8 cellular contexts compared by ENCODE assay signal in genomic region chr12:74365178-74365964, GRCh38.
DNase-seq lines count a peak whose midpoint lies in the region; ATAC-seq and TF ChIP-seq lines count a peak whose summit lies in the region.

No MANE protein-coding gene starts in this region.

- H3K9me3 ChIP-seq in liver (ENCODE audit: control insufficient read depth in 4 of 4, low read length in 3 of 4) (no peaks in the 10 kb centered on the region), heart left ventricle (peaks cover 0 to 4% (median 0%) of the 10 kb centered on the region in 12 donors)

- no peaks in the 10 kb centered on the region for H3K4me1 ChIP-seq in liver (ENCODE audit: control insufficient read depth in 4 of 4, insufficient read depth in 4 of 4, low read length in 3 of 4)
- H3K4me1 ChIP-seq in heart left ventricle: no peaks in the 10 kb centered on the region

- no peak for TF ChIP-seq POLR2A in heart left ventricle (IDR thresholded peaks at IDR 0.05)

- ATAC-seq in GM21619 (IDR thresholded peaks at IDR 0.05; ENCODE audit: unreplicated experiment): peak; percentile 79
- ATAC-seq in activated naive CD8-positive, alpha-beta T cell treated with anti-CD3 and anti-CD28 coated beads, Interleukin-2, amount 50 U/mL, for 24 hours: no peak
- no peak for ATAC-seq in heart left ventricle

- TF ChIP-seq RAD21 in liver (IDR thresholded peaks at IDR 0.05): peak; percentile 34 to 64

- H3K27ac ChIP-seq in liver (ENCODE audit: low read depth in 1 of 2, low read length in 2 of 2) (no peak overlapping the region), heart left ventricle (no peak overlapping the region)

- H3K4me1 Mint-ChIP-seq in activated naive CD8-positive, alpha-beta T cell treated with anti-CD3 and anti-CD28 coated beads, Interleukin-2, amount 50 U/mL, for 24 hours: no peaks in the 10 kb centered on the region

- 80% methylated on average over 6 of the region's 6 CpGs for WGBS in liver
- WGBS in heart left ventricle, 4 donors: 74 to 84% (median 77%) methylated on average over 6 of the region's 6 CpGs

- intact Hi-C loops in heart left ventricle (cut with DNase I): no loop called here

- H3K4me3 ChIP-seq in Jurkat, Clone E6-1 (ENCODE audit: low read length): no peak overlapping the region
- H3K4me3 ChIP-seq in liver (ENCODE audit: low read depth in 1 of 3, low read length in 3 of 3) (no peak overlapping the region), heart left ventricle (no peak overlapping the region)

- DNase-seq in SIG-M5 treated with dmso at 0.1 percent for 504 hours (lab: John Stamatoyannopoulos, UW; ENCODE audit: unreplicated experiment) (peak; percentile 0), SIG-M5 (lab: John Stamatoyannopoulos, UW) (no peak), DMS153 treated with DMSO at 0.1 percent for 48 hours (lab: John Stamatoyannopoulos, UW; ENCODE audit: unreplicated experiment) (no peak), heart left ventricle (no peak)
- peak; percentile 39 for DNase-seq in Jurkat, Clone E6-1 (ENCODE audit: low read depth, low spot score)
- peak; percentile 7 for DNase-seq in activated naive CD8-positive, alpha-beta T cell treated with anti-CD3 and anti-CD28 coated beads, Interleukin-2, amount 50 U/mL, for 24 hours

- H3K27me3 Mint-ChIP-seq in activated naive CD8-positive, alpha-beta T cell treated with anti-CD3 and anti-CD28 coated beads, Interleukin-2, amount 50 U/mL, for 24 hours: no peaks in the 10 kb centered on the region

- H3K9ac ChIP-seq in liver (ENCODE audit: low read depth in 1 of 2, low read length in 2 of 2): no peak overlapping the region

- H3K36me3 ChIP-seq in liver (ENCODE audit: control insufficient read depth in 4 of 4, insufficient read depth in 3 of 4, low read depth in 1 of 4, low read length in 3 of 4): no peaks in the 10 kb centered on the region
- H3K36me3 ChIP-seq in heart left ventricle: no peaks in the 10 kb centered on the region

- H3K27me3 ChIP-seq in liver (ENCODE audit: control insufficient read depth in 4 of 4, insufficient read depth in 4 of 4, low read length in 3 of 4): no peaks in the 10 kb centered on the region
- H3K27me3 ChIP-seq in heart left ventricle: no peaks in the 10 kb centered on the region

- TF ChIP-seq CTCF in liver (IDR thresholded peaks at IDR 0.05; ENCODE audit: low read depth, low read length, missing input control): peak; percentile 19
- no peak for TF ChIP-seq CTCF in heart left ventricle (IDR thresholded peaks at IDR 0.05)

- no peak overlapping the region for H3K27ac Mint-ChIP-seq in activated naive CD8-positive, alpha-beta T cell treated with anti-CD3 and anti-CD28 coated beads, Interleukin-2, amount 50 U/mL, for 24 hours

- no peaks in the 10 kb centered on the region for H3K9me3 Mint-ChIP-seq in activated naive CD8-positive, alpha-beta T cell treated with anti-CD3 and anti-CD28 coated beads, Interleukin-2, amount 50 U/mL, for 24 hours

- H3K36me3 Mint-ChIP-seq in activated naive CD8-positive, alpha-beta T cell treated with anti-CD3 and anti-CD28 coated beads, Interleukin-2, amount 50 U/mL, for 24 hours (ENCODE audit: low read depth): no peaks in the 10 kb centered on the region

- no peak overlapping the region for H3K4me3 Mint-ChIP-seq in activated naive CD8-positive, alpha-beta T cell treated with anti-CD3 and anti-CD28 coated beads, Interleukin-2, amount 50 U/mL, for 24 hours

TF ChIP-seq in liver, 16 proteins besides CTCF, POLR2A, EP300 and RAD21:
- TF ChIP-seq NR2F2 (IDR thresholded peaks at IDR 0.05) (no peak), FOXA2 (IDR thresholded peaks at IDR 0.05) (no peak), JUND (IDR thresholded peaks at IDR 0.05) (no peak), HNF4G (IDR thresholded peaks at IDR 0.05) (no peak), REST (IDR thresholded peaks at IDR 0.05) (no peak), YY1 (IDR thresholded peaks at IDR 0.05) (no peak), ZBTB33 (IDR thresholded peaks at IDR 0.05) (no peak), HNF4A (conservative IDR thresholded peaks at IDR 0.05) (no peak), EGR1 (IDR thresholded peaks at IDR 0.05; ENCODE audit: low read depth in 2 of 2) (no peak), FOXA1 (IDR thresholded peaks at IDR 0.05) (no peak), RXRA (IDR thresholded peaks at IDR 0.05) (no peak), TAF1 (conservative IDR thresholded peaks at IDR 0.05) (no peak), SP1 (IDR thresholded peaks at IDR 0.05) (no peak), GABPA (IDR thresholded peaks at IDR 0.05 in 1 of 2, conservative IDR thresholded peaks at IDR 0.05 in 1 of 2) (no peak)
- TF ChIP-seq, protein P1, sequence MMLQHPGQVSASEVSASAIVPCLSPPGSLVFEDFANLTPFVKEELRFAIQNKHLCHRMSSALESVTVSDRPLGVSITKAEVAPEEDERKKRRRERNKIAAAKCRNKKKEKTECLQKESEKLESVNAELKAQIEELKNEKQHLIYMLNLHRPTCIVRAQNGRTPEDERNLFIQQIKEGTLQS (IDR thresholded peaks at IDR 0.05): no peak
- TF ChIP-seq, protein P2, sequence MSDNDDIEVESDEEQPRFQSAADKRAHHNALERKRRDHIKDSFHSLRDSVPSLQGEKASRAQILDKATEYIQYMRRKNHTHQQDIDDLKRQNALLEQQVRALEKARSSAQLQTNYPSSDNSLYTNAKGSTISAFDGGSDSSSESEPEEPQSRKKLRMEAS (IDR thresholded peaks at IDR 0.05): no peak

Comparison
In these comparisons a context has a peak if more than half of its experiments do, and no peak if none do; other contexts are left out.
1. DNase-seq: peak in SIG-M5 treated with dmso at 0.1 percent for 504 hours (single experiment), Jurkat, Clone E6-1 (single experiment) and activated naive CD8-positive, alpha-beta T cell treated with anti-CD3 and anti-CD28 coated beads, Interleukin-2, amount 50 U/mL, for 24 hours (single experiment); none in SIG-M5 (single experiment), DMS153 treated with DMSO at 0.1 percent for 48 hours (single experiment) and heart left ventricle (0 of 5).